Comparison of ENCODE assay signal across 34 cellular contexts in the genomic region with DNA sequence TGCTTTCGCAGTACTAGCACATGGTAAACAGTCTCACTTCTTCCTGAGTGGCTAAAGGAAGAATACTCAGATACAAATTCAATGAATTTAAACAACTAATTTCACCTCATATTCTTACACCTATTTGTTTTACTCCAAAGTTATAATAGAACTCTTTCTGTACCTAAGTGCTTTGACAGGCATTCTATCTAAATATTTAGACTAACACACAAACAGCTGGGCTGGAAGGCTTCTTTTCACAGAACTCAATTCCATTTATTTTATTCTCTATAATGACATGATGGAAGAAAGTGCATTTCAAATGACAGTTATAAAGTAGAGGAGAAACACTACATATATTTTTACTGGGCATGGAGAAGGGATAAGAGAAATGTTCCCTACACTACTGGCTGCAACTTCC.
"Had no signal": no experiment of that assay in that cellular context is flagged by ENCODE, and none has a peak within 500 bp of the region (broad histone marks: within the 10 kb centered on the region; RNA-seq: fewer than 3 reads in every experiment).

No MANE protein-coding gene starts in this region.

- H3K36me3 ChIP-seq: MG63 had no signal

- H3K4me3 ChIP-seq: MG63 had no signal

- H3K9me3 ChIP-seq: MG63 had no signal

- H3K27me3 ChIP-seq: MG63 had no signal

- DNase-seq: Karpas-422, Kasumi-1, MG63, MM.1S, MV-4-11, NCI-H1048, NCI-H1092, NCI-H1092 treated with DMSO at 0.1 percent for 48 hours, NCI-H1105, NCI-H1105 treated with DMSO at 0.1 percent for 48 hours, NCI-H1417, NCI-H1417 treated with DMSO at 0.1 percent for 48 hours, NCI-H1436, NCI-H1436 treated with DMSO at 0.1 percent for 48 hours, NCI-H146, NCI-H1694, NCI-H1694 treated with DMSO at 0.1 percent for 48 hours, NCI-H187, NCI-H187 treated with DMSO at 0.1 percent for 48 hours, NCI-H1930, NCI-H2029, NCI-H2029 treated with DMSO at 0.1 percent for 48 hours, NCI-H2081, NCI-H2081 treated with DMSO at 0.1 percent for 48 hours, NCI-H2107, NCI-H2171, NCI-H2171 treated with DMSO at 0.1 percent for 48 hours, NCI-H2227 treated with DMSO at 0.1 percent for 48 hours, NCI-H226, NCI-H345, NCI-H446, NCI-H446 treated with DMSO at 0.1 percent for 48 hours, NCI-H510A, NCI-H510A treated with DMSO at 0.1 percent for 48 hours had no signal
